16 cellular contexts compared by ENCODE assay signal in genomic region chr12:42261708-42262107, GRCh38. TPM values are rescaled to one million over a fixed set of nuclear protein-coding genes. Genes with fewer than 3 reads are reported as not detected.
DNase-seq lines count a peak whose midpoint lies in the region; ATAC-seq and TF ChIP-seq lines count a peak whose summit lies in the region.
"Had no signal": no experiment of that assay in that cellular context is flagged by ENCODE, and none has a peak within 500 bp of the region (broad histone marks: within the 10 kb centered on the region; RNA-seq: fewer than 3 reads in every experiment).

No MANE protein-coding gene starts in this region.

- H2AFZ ChIP-seq in Karpas-422 (ENCODE audit: low read length) = 0 out of 2 replicates have a peak overlapping the region, but pooled peaks have one; percentile 33

- H3K27ac ChIP-seq in Karpas-422 (ENCODE audit: low read length) = peak overlapping the region; percentile 2; the same call in 1 of the 2 replicates

- no peak overlapping the region for H3K9ac ChIP-seq in Karpas-422 (ENCODE audit: low read length)

- intact Hi-C loops in activated CD4-positive, alpha-beta T cell treated with anti-CD3 and anti-CD28 coated beads for 36 hours (cut with DNase I, micrococcal nuclease) = no loop called here

- H4K20me1 ChIP-seq in Karpas-422 (ENCODE audit: insufficient read depth, low read depth, low read length) = no peaks in the 10 kb centered on the region

- TF ChIP-seq CTCF in GM12865 (IDR thresholded peaks at IDR 0.05; ENCODE audit: insufficient read depth, low read depth, low read length, missing control alignments) = no peak
- no peak for TF ChIP-seq CTCF in mesothelial cell of epicardium (IDR thresholded peaks at IDR 0.05; ENCODE audit: unreplicated experiment)

- no peaks in the 10 kb centered on the region for H3K79me2 ChIP-seq in Karpas-422 (ENCODE audit: low read length)

- H3K4me3 ChIP-seq in GM12865 (ENCODE audit: low read depth, low read length) (no peak overlapping the region), Karpas-422 (ENCODE audit: low read length) (no peak overlapping the region)

- CTCF ChIA-PET in activated CD4-positive, alpha-beta T cell treated with anti-CD3 and anti-CD28 coated beads for 36 hours (lab: Charles Lee) = interaction anchor here (0.8 kb wide), 1 partner anchor 110 kb away, joined by 4 read pairs; no protein-coding TSS in a partner anchor
- CTCF ChIA-PET in activated CD4-positive, alpha-beta T cell treated with anti-CD3 and anti-CD28 coated beads, Interleukin-2, amount 10 ng/mL, durations not matched to agents 7 days and 5 days (lab: Charles Lee) = no interaction called here

- no peaks in the 10 kb centered on the region for H3K27me3 Mint-ChIP-seq in activated CD4-positive, alpha-beta T cell treated with anti-CD3 and anti-CD28 coated beads for 36 hours
- H3K27me3 Mint-ChIP-seq in activated CD4-positive, alpha-beta T cell treated with anti-CD3 and anti-CD28 coated beads, Interleukin-2, amount 10 ng/mL, durations not matched to agents 7 days and 5 days = peaks cover 3% of the 10 kb centered on the region
- no peaks in the 10 kb centered on the region for H3K27me3 Mint-ChIP-seq in mesothelial cell of epicardium (ENCODE audit: low read depth)

- H3K4me3 Mint-ChIP-seq in activated CD4-positive, alpha-beta T cell treated with anti-CD3 and anti-CD28 coated beads for 36 hours = no peak overlapping the region
- no peak overlapping the region for H3K4me3 Mint-ChIP-seq in activated CD4-positive, alpha-beta T cell treated with anti-CD3 and anti-CD28 coated beads, Interleukin-2, amount 10 ng/mL, durations not matched to agents 7 days and 5 days
- no peak overlapping the region for H3K4me3 Mint-ChIP-seq in mesothelial cell of epicardium
- H3K4me3 Mint-ChIP-seq: CD14-positive monocyte; CD8-positive, alpha-beta T cell; H9 had no signal

- H3K27me3 ChIP-seq in Karpas-422 (ENCODE audit: low read length) = no peaks in the 10 kb centered on the region

- DNase-seq in activated CD4-positive, alpha-beta T cell treated with anti-CD3 and anti-CD28 coated beads for 36 hours = no peak
- DNase-seq in activated CD4-positive, alpha-beta T cell treated with anti-CD3 and anti-CD28 coated beads, Interleukin-2, amount 10 ng/mL, durations not matched to agents 7 days and 5 days = no peak
- DNase-seq in GM12865 (ENCODE audit: low read depth) (peak; percentile 35), Karpas-422 (no peak), mesothelial cell of epicardium (ENCODE audit: low spot score in 2 of 2, unreplicated experiment in 2 of 2) (no peak), iPS-NIHi11 (ENCODE audit: low spot score) (no peak)
- no peak for DNase-seq in stimulated activated CD4-positive, alpha-beta T cell treated with anti-CD3 and anti-CD28 coated beads, Interleukin-12 subunit alpha, Interleukin-12 subunit beta, amount 100 ng/mL, for 4 hours
- no peak for DNase-seq in activated CD8-positive, alpha-beta memory T cell treated with anti-CD3 and anti-CD28 coated beads for 24 hours
- DNase-seq: CD8-positive, alpha-beta T cell; COR-L47; DMS153; DMS79 treated with DMSO at 0.1 percent for 48 hours; GOT3; H9 had no signal

- H3K4me1 Mint-ChIP-seq in activated CD4-positive, alpha-beta T cell treated with anti-CD3 and anti-CD28 coated beads for 36 hours = no peaks in the 10 kb centered on the region
- peaks cover 5% of the 10 kb centered on the region for H3K4me1 Mint-ChIP-seq in activated CD4-positive, alpha-beta T cell treated with anti-CD3 and anti-CD28 coated beads, Interleukin-2, amount 10 ng/mL, durations not matched to agents 7 days and 5 days
- peaks cover 20% of the 10 kb centered on the region for H3K4me1 Mint-ChIP-seq in mesothelial cell of epicardium
- H3K4me1 Mint-ChIP-seq: CD14-positive monocyte, H9 had no signal

- peaks cover 42% of the 10 kb centered on the region for H3K4me1 ChIP-seq in Karpas-422 (ENCODE audit: low read length)

- H3K36me3 ChIP-seq in Karpas-422 (ENCODE audit: insufficient read depth, low read length) = no peaks in the 10 kb centered on the region; the same call in 1 of the 2 replicates

- H3K9me2 ChIP-seq in Karpas-422 (replicated peaks; ENCODE audit: insufficient read depth, low read length) = no peaks in the 10 kb centered on the region

- POLR2A ChIA-PET in activated CD4-positive, alpha-beta T cell treated with anti-CD3 and anti-CD28 coated beads for 36 hours (lab: Charles Lee) = no interaction called here
- POLR2A ChIA-PET in activated CD4-positive, alpha-beta T cell treated with anti-CD3 and anti-CD28 coated beads, Interleukin-2, amount 10 ng/mL, durations not matched to agents 7 days and 5 days (lab: Charles Lee) = no interaction called here

- H3K9me3 ChIP-seq in Karpas-422 (ENCODE audit: low read length) = no peaks in the 10 kb centered on the region

- H3K36me3 Mint-ChIP-seq in activated CD4-positive, alpha-beta T cell treated with anti-CD3 and anti-CD28 coated beads for 36 hours (ENCODE audit: low read depth) = no peaks in the 10 kb centered on the region
- H3K36me3 Mint-ChIP-seq in activated CD4-positive, alpha-beta T cell treated with anti-CD3 and anti-CD28 coated beads, Interleukin-2, amount 10 ng/mL, durations not matched to agents 7 days and 5 days (ENCODE audit: low read depth) = no peaks in the 10 kb centered on the region
- no peaks in the 10 kb centered on the region for H3K36me3 Mint-ChIP-seq in mesothelial cell of epicardium
- H3K36me3 Mint-ChIP-seq: CD14-positive monocyte; CD8-positive, alpha-beta T cell had no signal

- peak; percentile 33 for ATAC-seq in activated CD4-positive, alpha-beta T cell treated with anti-CD3 and anti-CD28 coated beads for 36 hours
- ATAC-seq: CD8-positive, alpha-beta T cell; HepG2 had no signal

- H3K9me3 Mint-ChIP-seq in activated CD4-positive, alpha-beta T cell treated with anti-CD3 and anti-CD28 coated beads for 36 hours (ENCODE audit: low read depth) = no peaks in the 10 kb centered on the region
- H3K9me3 Mint-ChIP-seq in activated CD4-positive, alpha-beta T cell treated with anti-CD3 and anti-CD28 coated beads, Interleukin-2, amount 10 ng/mL, durations not matched to agents 7 days and 5 days = no peaks in the 10 kb centered on the region
- peaks cover 8% of the 10 kb centered on the region for H3K9me3 Mint-ChIP-seq in mesothelial cell of epicardium
- H3K9me3 Mint-ChIP-seq: CD14-positive monocyte; CD8-positive, alpha-beta T cell; H9 had no signal

- peak overlapping the region; percentile 14 for H3K4me2 ChIP-seq in Karpas-422 (ENCODE audit: low read depth, low read length, poor library complexity, severe bottlenecking)

- H3K27ac Mint-ChIP-seq in activated CD4-positive, alpha-beta T cell treated with anti-CD3 and anti-CD28 coated beads for 36 hours = no peak overlapping the region
- no peak overlapping the region for H3K27ac Mint-ChIP-seq in activated CD4-positive, alpha-beta T cell treated with anti-CD3 and anti-CD28 coated beads, Interleukin-2, amount 10 ng/mL, durations not matched to agents 7 days and 5 days
- peak overlapping the region; percentile 87 for H3K27ac Mint-ChIP-seq in mesothelial cell of epicardium
- H3K27ac Mint-ChIP-seq: CD14-positive monocyte; CD8-positive, alpha-beta T cell; H9 had no signal

RNA-seq across cellular contexts. Expression of gene YAF2, which starts 23.7 kb away (rescaled TPM):
- 10 to 100 TPM; 32.8 to 34.4 TPM for total RNA-seq in activated CD4-positive, alpha-beta T cell treated with anti-CD3 and anti-CD28 coated beads for 36 hours
- 10 to 100 TPM; 34.0 to 36.8 TPM for total RNA-seq in activated CD4-positive, alpha-beta T cell treated with anti-CD3 and anti-CD28 coated beads, Interleukin-2, amount 10 ng/mL, durations not matched to agents 7 days and 5 days
- 36.3 and 81.7 TPM in 2 replicates for total RNA-seq in Karpas-422 (2014; rRNA removed; shearing (Covaris generic); ENCODE audit: low replicate concordance)
- 52.2 to 59.4 TPM (median 56.4 TPM) in 3 replicates for total RNA-seq in mesothelial cell of epicardium
